Comparison of ENCODE assay signal across 9 cellular contexts in the genomic region with DNA sequence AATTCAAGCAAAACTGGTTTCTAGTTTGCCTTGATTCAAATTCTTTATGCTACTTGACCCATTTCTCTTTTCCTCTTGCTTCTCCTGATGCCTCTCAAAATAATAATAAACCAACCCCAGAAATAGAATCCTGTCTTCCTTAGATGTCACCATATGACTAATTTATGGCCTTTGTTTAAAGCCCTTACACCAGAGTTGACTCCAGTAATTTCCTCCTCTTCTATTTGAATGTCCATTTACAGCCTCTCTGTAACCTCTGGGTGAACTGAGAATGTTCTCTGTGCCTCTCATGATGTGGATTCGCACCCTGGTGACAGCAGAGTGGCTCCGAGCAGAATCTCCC. TPM values are rescaled to one million over a fixed set of nuclear protein-coding genes. Genes with fewer than 3 reads are reported as not detected.
DNase-seq lines count a peak whose midpoint lies in the region; ATAC-seq and TF ChIP-seq lines count a peak whose summit lies in the region.
"Had no signal": no experiment of that assay in that cellular context is flagged by ENCODE, and none has a peak within 500 bp of the region (broad histone marks: within the 10 kb centered on the region; RNA-seq: fewer than 3 reads in every experiment).

No MANE protein-coding gene starts in this region.

- no peaks in the 10 kb centered on the region for H3K9me3 Mint-ChIP-seq in osteocyte (ENCODE audit: unreplicated experiment)
- no peaks in the 10 kb centered on the region for H3K9me3 Mint-ChIP-seq in activated CD4-positive, alpha-beta T cell treated with anti-CD3 and anti-CD28 coated beads, Interleukin-2, amount 10 ng/mL, durations not matched to agents 7 days and 5 days
- H3K9me3 Mint-ChIP-seq: natural killer cell had no signal

- POLR2A ChIA-PET in activated CD4-positive, alpha-beta T cell treated with anti-CD3 and anti-CD28 coated beads, Interleukin-2, amount 10 ng/mL, durations not matched to agents 7 days and 5 days (lab: Charles Lee) = no interaction called here

- H3K36me3 Mint-ChIP-seq in osteocyte (ENCODE audit: unreplicated experiment) = peaks cover 3% of the 10 kb centered on the region
- H3K36me3 Mint-ChIP-seq in activated CD4-positive, alpha-beta T cell treated with anti-CD3 and anti-CD28 coated beads, Interleukin-2, amount 10 ng/mL, durations not matched to agents 7 days and 5 days (ENCODE audit: low read depth) = no peaks in the 10 kb centered on the region
- H3K36me3 Mint-ChIP-seq: natural killer cell had no signal

- ATAC-seq in GM18519 (IDR thresholded peaks at IDR 0.05; ENCODE audit: low FRiP score, unreplicated experiment) (peak; percentile 59), HG02571 (IDR thresholded peaks at IDR 0.05; ENCODE audit: unreplicated experiment) (peak; percentile 34)
- ATAC-seq: natural killer cell had no signal

- peak; percentile 63 for DNase-seq in LoVo (ENCODE audit: low spot score)
- DNase-seq in osteocyte (ENCODE audit: extremely low spot score, unreplicated experiment) = no peak
- DNase-seq in stimulated activated CD4-positive, alpha-beta T cell treated with anti-CD3 and anti-CD28 coated beads, Interleukin-12 subunit alpha, Interleukin-12 subunit beta, amount 100 ng/mL, for 4 hours = no peak
- no peak for DNase-seq in activated CD4-positive, alpha-beta T cell treated with anti-CD3 and anti-CD28 coated beads, Interleukin-2, amount 10 ng/mL, durations not matched to agents 7 days and 5 days
- DNase-seq in HCEC 1CT = no peak
- DNase-seq in activated CD8-positive, alpha-beta memory T cell treated with anti-CD3 and anti-CD28 coated beads, Interleukin-2, amount 50 U/mL, for 4 hours = no peak
- DNase-seq: natural killer cell had no signal

- H3K4me1 Mint-ChIP-seq in osteocyte (ENCODE audit: unreplicated experiment) = peaks cover 77% of the 10 kb centered on the region
- no peaks in the 10 kb centered on the region for H3K4me1 Mint-ChIP-seq in activated CD4-positive, alpha-beta T cell treated with anti-CD3 and anti-CD28 coated beads, Interleukin-2, amount 10 ng/mL, durations not matched to agents 7 days and 5 days

- no peak for TF ChIP-seq CTCF in osteocyte (IDR thresholded peaks at IDR 0.05)

- CTCF ChIA-PET in activated CD4-positive, alpha-beta T cell treated with anti-CD3 and anti-CD28 coated beads, Interleukin-2, amount 10 ng/mL, durations not matched to agents 7 days and 5 days (lab: Charles Lee) = no interaction called here

- no peak overlapping the region for H3K4me3 Mint-ChIP-seq in osteocyte (ENCODE audit: unreplicated experiment)
- H3K4me3 Mint-ChIP-seq in activated CD4-positive, alpha-beta T cell treated with anti-CD3 and anti-CD28 coated beads, Interleukin-2, amount 10 ng/mL, durations not matched to agents 7 days and 5 days = no peak overlapping the region
- H3K4me3 Mint-ChIP-seq: natural killer cell had no signal

- no peaks in the 10 kb centered on the region for H3K27me3 Mint-ChIP-seq in osteocyte (ENCODE audit: unreplicated experiment)
- H3K27me3 Mint-ChIP-seq in activated CD4-positive, alpha-beta T cell treated with anti-CD3 and anti-CD28 coated beads, Interleukin-2, amount 10 ng/mL, durations not matched to agents 7 days and 5 days = no peaks in the 10 kb centered on the region

- H3K27ac Mint-ChIP-seq in osteocyte (ENCODE audit: unreplicated experiment) = peak overlapping the region; percentile 46
- H3K27ac Mint-ChIP-seq in activated CD4-positive, alpha-beta T cell treated with anti-CD3 and anti-CD28 coated beads, Interleukin-2, amount 10 ng/mL, durations not matched to agents 7 days and 5 days = no peak overlapping the region

RNA-seq across cellular contexts. Expression of a gene that starts 31.5 kb away (rescaled TPM):
- 89.1 and 97.0 TPM in 2 replicates for total RNA-seq in osteocyte
- 1 to 10 TPM; 1.5 to 1.6 TPM for total RNA-seq in activated CD4-positive, alpha-beta T cell treated with anti-CD3 and anti-CD28 coated beads, Interleukin-2, amount 10 ng/mL, durations not matched to agents 7 days and 5 days

Comparison
In these comparisons a context has a peak if more than half of its experiments do, and no peak if none do; other contexts are left out.
1. RNA of a gene that starts 31.5 kb away (total RNA-seq): 89.1 to 97.0 TPM in osteocyte; 1.5 to 1.6 TPM in activated CD4-positive, alpha-beta T cell treated with anti-CD3 and anti-CD28 coated beads, Interleukin-2, amount 10 ng/mL, durations not matched to agents 7 days and 5 days; every median in the first group is over 10 times any median in the second.